9 cellular contexts compared by ENCODE assay signal in the genomic region with DNA sequence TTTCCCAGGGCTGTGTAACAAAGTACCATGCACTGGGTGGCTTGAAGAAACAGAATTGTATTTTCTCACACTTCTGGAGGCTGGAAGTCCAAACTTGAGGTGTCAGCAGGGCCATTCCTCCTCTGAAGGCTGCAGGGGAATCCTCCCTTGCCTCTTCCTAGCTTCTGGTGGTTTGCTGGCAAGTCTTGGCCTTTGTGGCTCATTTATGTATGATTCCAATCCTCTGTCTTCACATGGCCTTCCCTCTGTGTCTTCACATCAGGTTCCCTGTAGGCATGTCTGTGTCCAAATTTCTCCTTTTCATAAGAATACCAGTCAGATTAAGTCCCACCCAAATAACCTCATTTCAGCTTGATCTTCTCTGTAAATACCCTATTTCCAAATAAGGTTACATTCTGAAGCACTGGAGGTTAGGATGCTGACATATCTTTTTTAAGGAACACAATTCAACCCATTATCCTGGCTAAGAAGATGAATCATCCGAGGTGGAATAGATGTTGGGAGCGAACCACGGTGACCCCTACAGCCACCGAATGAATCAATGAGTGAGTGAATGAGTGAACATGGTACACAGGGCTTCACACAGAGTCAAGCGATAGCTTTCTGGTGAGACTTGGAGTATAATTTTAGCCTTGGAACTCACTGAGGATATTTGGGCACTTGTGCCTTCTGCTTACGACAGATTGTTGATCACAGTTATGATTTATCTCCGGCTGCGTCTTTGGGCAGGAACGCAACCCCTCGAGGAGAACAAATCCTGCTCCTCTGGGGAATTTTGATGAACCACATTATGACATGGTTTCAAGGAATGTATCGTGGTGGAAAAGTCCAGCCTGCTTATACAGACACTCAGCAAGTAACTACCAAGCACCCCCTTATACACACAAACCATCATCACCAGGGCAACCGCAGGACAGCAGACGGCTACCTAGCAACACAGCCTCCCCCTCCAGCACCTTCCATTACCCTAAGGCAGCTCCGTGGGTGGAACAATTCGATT. TPM values are rescaled to one million over a fixed set of nuclear protein-coding genes. Genes with fewer than 3 reads are reported as not detected.
DNase-seq lines count a peak whose midpoint lies in the region; ATAC-seq and TF ChIP-seq lines count a peak whose summit lies in the region.
"Had no signal": no experiment of that assay in that cellular context is flagged by ENCODE, and none has a peak within 500 bp of the region (broad histone marks: within the 10 kb centered on the region; RNA-seq: fewer than 3 reads in every experiment).

No MANE protein-coding gene starts in this region.

- no peak overlapping the region for H3K27ac Mint-ChIP-seq in activated CD4-positive, alpha-beta T cell treated with anti-CD3 and anti-CD28 coated beads, Interleukin-2, amount 10 ng/mL, durations not matched to agents 7 days and 5 days

- H3K27ac ChIP-seq in left ventricle myocardium inferior (replicated peaks) (peak overlapping the region; percentile 16), uterus (peak overlapping the region; percentile 82 to 90)
- H3K27ac ChIP-seq: BLaER1 had no signal

- TF ChIP-seq POLR2A in uterus (IDR thresholded peaks at IDR 0.05) = no peak

- H3K27me3 ChIP-seq in left ventricle myocardium inferior (ENCODE audit: low read depth) (no peaks in the 10 kb centered on the region), uterus (no peaks in the 10 kb centered on the region)
- H3K27me3 ChIP-seq: BLaER1 had no signal

- POLR2A ChIA-PET in activated CD4-positive, alpha-beta T cell treated with anti-CD3 and anti-CD28 coated beads, Interleukin-2, amount 10 ng/mL, durations not matched to agents 7 days and 5 days (lab: Charles Lee) = no interaction called here

- peaks cover 7% of the 10 kb centered on the region for H3K27me3 Mint-ChIP-seq in activated CD4-positive, alpha-beta T cell treated with anti-CD3 and anti-CD28 coated beads, Interleukin-2, amount 10 ng/mL, durations not matched to agents 7 days and 5 days

- H3K9me3 Mint-ChIP-seq in activated CD4-positive, alpha-beta T cell treated with anti-CD3 and anti-CD28 coated beads, Interleukin-2, amount 10 ng/mL, durations not matched to agents 7 days and 5 days = no peaks in the 10 kb centered on the region

- no peaks in the 10 kb centered on the region for H3K36me3 Mint-ChIP-seq in activated CD4-positive, alpha-beta T cell treated with anti-CD3 and anti-CD28 coated beads, Interleukin-2, amount 10 ng/mL, durations not matched to agents 7 days and 5 days (ENCODE audit: low read depth)

- H3K4me3 ChIP-seq in left ventricle myocardium inferior (no peak overlapping the region), uterus (no peak overlapping the region)
- H3K4me3 ChIP-seq: BLaER1 had no signal

- intact Hi-C loops in left ventricle myocardium inferior (cut with micrococcal nuclease) (no loop called here), cardiac septum (cut with DNase I) (no loop called here), uterus (cut with DNase I; ENCODE audit: low total_unique reads) (no loop called here)

- H3K4me1 ChIP-seq in left ventricle myocardium inferior (no peaks in the 10 kb centered on the region), uterus (no peaks in the 10 kb centered on the region)

- no peak overlapping the region for H3K4me3 Mint-ChIP-seq in activated CD4-positive, alpha-beta T cell treated with anti-CD3 and anti-CD28 coated beads, Interleukin-2, amount 10 ng/mL, durations not matched to agents 7 days and 5 days

- TF ChIP-seq CTCF in left ventricle myocardium inferior (IDR thresholded peaks at IDR 0.05; ENCODE audit: borderline replicate concordance) (no peak), uterus (IDR thresholded peaks at IDR 0.05) (no peak)

- DNase-seq in left ventricle myocardium inferior (no peak), cardiac septum (ENCODE audit: low spot score) (no peak), cerebellum (ENCODE audit: low spot score) (peak; percentile 76), mucosa of gallbladder (ENCODE audit: low spot score) (peak; percentile 34), uterus (peak; percentile 65 to 78), iPS-NIHi11 (ENCODE audit: low spot score) (no peak)
- no peak for DNase-seq in activated CD4-positive, alpha-beta T cell treated with anti-CD3 and anti-CD28 coated beads, Interleukin-2, amount 10 ng/mL, durations not matched to agents 7 days and 5 days

- ATAC-seq in GM19328 (IDR thresholded peaks at IDR 0.05; ENCODE audit: unreplicated experiment) = no peak

- peaks cover 7% of the 10 kb centered on the region for H3K4me1 Mint-ChIP-seq in activated CD4-positive, alpha-beta T cell treated with anti-CD3 and anti-CD28 coated beads, Interleukin-2, amount 10 ng/mL, durations not matched to agents 7 days and 5 days

- H3K9me3 ChIP-seq in left ventricle myocardium inferior (replicated peaks) (no peaks in the 10 kb centered on the region), uterus (no peaks in the 10 kb centered on the region)
- H3K9me3 ChIP-seq: BLaER1 had no signal

- CTCF ChIA-PET in activated CD4-positive, alpha-beta T cell treated with anti-CD3 and anti-CD28 coated beads, Interleukin-2, amount 10 ng/mL, durations not matched to agents 7 days and 5 days (lab: Charles Lee) = interaction anchor here (3.9 kb wide), 1 partner anchor 12 kb away, joined by 27 read pairs; no protein-coding TSS in a partner anchor

- H3K36me3 ChIP-seq in left ventricle myocardium inferior = no peaks in the 10 kb centered on the region
- H3K36me3 ChIP-seq in uterus = no peaks in the 10 kb centered on the region
- H3K36me3 ChIP-seq: BLaER1 had no signal

RNA-seq across cellular contexts. Expression of a gene that starts 34.3 kb away (rescaled TPM):
- 85.0 TPM for total RNA-seq in left ventricle myocardium inferior
- 98.7 TPM for total RNA-seq in cardiac septum
- total RNA-seq in cerebellum = 20.0 TPM
- total RNA-seq in mucosa of gallbladder = 158 TPM
- total RNA-seq in uterus = 100 to 1,000 TPM in 1 of 4 donors, 10 to 100 TPM in 3; 29.6 to 139 (median 53.1) TPM
- 10 to 100 TPM; 45.5 to 47.3 TPM for total RNA-seq in activated CD4-positive, alpha-beta T cell treated with anti-CD3 and anti-CD28 coated beads, Interleukin-2, amount 10 ng/mL, durations not matched to agents 7 days and 5 days

Comparison
In these comparisons a context has a peak if more than half of its experiments do, and no peak if none do; other contexts are left out.
1. DNase-seq: peak in cerebellum (single experiment), mucosa of gallbladder (single experiment) and uterus (2 of 2); none in left ventricle myocardium inferior (single experiment), cardiac septum (single experiment), activated CD4-positive, alpha-beta T cell treated with anti-CD3 and anti-CD28 coated beads, Interleukin-2, amount 10 ng/mL, durations not matched to agents 7 days and 5 days (single experiment) and iPS-NIHi11 (single experiment).